9 cellular contexts compared by ENCODE assay signal in the genomic region with DNA sequence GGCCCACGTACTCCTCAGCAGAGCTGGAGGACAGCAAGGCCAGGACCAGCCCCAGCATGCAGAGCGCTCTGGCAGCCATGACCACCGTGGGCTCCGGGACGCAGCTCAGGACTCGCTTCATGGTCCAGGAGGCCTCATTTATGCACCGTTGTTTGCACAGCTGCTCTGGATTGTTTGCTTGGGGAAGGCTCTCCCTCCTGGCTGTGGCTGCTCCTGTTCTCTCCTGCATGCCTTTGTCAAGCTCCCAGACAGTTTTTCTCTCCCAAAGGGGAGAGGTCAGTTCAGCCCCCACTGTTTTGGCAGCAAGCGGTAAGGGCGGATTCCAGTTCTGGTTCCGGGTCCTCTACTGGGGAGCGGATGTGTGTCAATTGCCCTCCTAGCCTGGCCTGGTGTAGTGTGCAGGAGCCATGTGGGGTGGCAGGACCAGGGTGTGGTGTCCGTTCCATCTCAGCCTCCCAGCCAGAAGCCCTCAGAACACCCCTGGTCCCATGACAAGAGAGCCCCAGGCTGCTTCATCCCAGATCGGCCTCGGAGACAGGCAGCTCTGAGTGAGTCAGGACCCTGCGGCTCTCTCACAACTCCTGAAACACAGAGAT. TPM values are rescaled to one million over a fixed set of nuclear protein-coding genes. Genes with fewer than 3 reads are reported as not detected.
DNase-seq lines count a peak whose midpoint lies in the region; ATAC-seq and TF ChIP-seq lines count a peak whose summit lies in the region.
"Had no signal": no experiment of that assay in that cellular context is flagged by ENCODE, and none has a peak within 500 bp of the region (broad histone marks: within the 10 kb centered on the region; RNA-seq: fewer than 3 reads in every experiment).

A gene with protein sequence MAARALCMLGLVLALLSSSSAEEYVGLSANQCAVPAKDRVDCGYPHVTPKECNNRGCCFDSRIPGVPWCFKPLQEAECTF (minus strand): TSS at position 114 of the 596 bp plus-strand sequence. CDS start 35 bp downstream, at position 79.

- no peaks in the 10 kb centered on the region for H3K9me3 ChIP-seq in breast epithelium
- no peaks in the 10 kb centered on the region for H3K9me3 ChIP-seq in mammary epithelial cell (replicated peaks; ENCODE audit: insufficient read depth, low read length)
- H3K9me3 ChIP-seq in vagina: no peaks in the 10 kb centered on the region

- CTCF ChIA-PET in mammary epithelial cell (lab: Charles Lee; ENCODE audit: low non-redundant PET): no interaction called here

- H3K27me3 ChIP-seq in breast epithelium: no peaks in the 10 kb centered on the region
- no peaks in the 10 kb centered on the region for H3K27me3 ChIP-seq in mammary epithelial cell (ENCODE audit: insufficient read depth, low read length)
- H3K27me3 ChIP-seq in vagina: no peaks in the 10 kb centered on the region

- intact Hi-C loops in breast epithelium (cut with DNase I; ENCODE audit: low total_unique reads): loop anchor here (10.0 kb wide), 1 partner anchor 1191 kb away; no protein-coding TSS in a partner anchor
- intact Hi-C loops in mammary epithelial cell (cut with micrococcal nuclease): no loop called here
- intact Hi-C loops in vagina (cut with DNase I): no loop called here

- DNase-seq in breast epithelium (ENCODE audit: low spot score in 2 of 2) (no peak), mammary epithelial cell (no peak), SW480 (ENCODE audit: low spot score) (peak; percentile 86), left lobe of liver (ENCODE audit: low spot score) (no peak), vagina (ENCODE audit: extremely low spot score in 2 of 2) (no peak), H4 (ENCODE audit: low spot score) (no peak), NCI-H1048 (lab: John Stamatoyannopoulos, UW) (no peak)
- DNase-seq in stimulated activated CD4-positive, alpha-beta T cell treated with anti-CD3 and anti-CD28 coated beads, Interleukin-2, amount 100 ng/mL, for 48 hours: no peak
- DNase-seq: PC-9 had no signal

- dilution Hi-C loops in mammary epithelial cell (cut with HindIII; ENCODE audit: low sequenced_read_pairs): no loop called here

- peak; percentile 26 for ATAC-seq in left lobe of liver

- H2AFZ ChIP-seq in mammary epithelial cell (ENCODE audit: low read depth, low read length): no peak within 1 kb of the TSS
- H2AFZ ChIP-seq: PC-9 had no signal

- 63% methylated on average over 15 of the region's 15 CpGs for WGBS in mammary epithelial cell (ENCODE audit: low coverage, missing lambda C conversion rate)

- no TSS peak for BruUV-seq in mammary epithelial cell (replicated peaks; lab: Mats Ljungman, UMichigan)

- H3K4me2 ChIP-seq in mammary epithelial cell (ENCODE audit: insufficient read depth, low read depth, low read length): no peak within 1 kb of the TSS
- H3K4me2 ChIP-seq: PC-9 had no signal

- peak within 1 kb of the TSS in 1 of 2 donors; percentile 56 for H3K27ac ChIP-seq in breast epithelium
- H3K27ac ChIP-seq in mammary epithelial cell (ENCODE audit: insufficient read depth, low read depth, low read length): no peak within 1 kb of the TSS
- H3K27ac ChIP-seq in vagina: no peak within 1 kb of the TSS
- H3K27ac ChIP-seq: PC-9 had no signal

- no peaks in the 10 kb centered on the region for H3K79me2 ChIP-seq in mammary epithelial cell (ENCODE audit: insufficient read depth, low read length)

- TF ChIP-seq POLR2A in breast epithelium (IDR thresholded peaks at IDR 0.05) (no peak), vagina (IDR thresholded peaks at IDR 0.05) (no peak)

- H3K4me1 ChIP-seq in breast epithelium (no peaks in the 10 kb centered on the region), mammary epithelial cell (ENCODE audit: insufficient read depth, low read length) (no peaks in the 10 kb centered on the region), vagina (no peaks in the 10 kb centered on the region)

- no peaks in the 10 kb centered on the region for H3K36me3 ChIP-seq in breast epithelium
- H3K36me3 ChIP-seq in mammary epithelial cell (ENCODE audit: insufficient read depth, low read length): no peaks in the 10 kb centered on the region
- H3K36me3 ChIP-seq in vagina: no peaks in the 10 kb centered on the region

- H4K20me1 ChIP-seq in mammary epithelial cell (ENCODE audit: insufficient read depth, low read length): no peaks in the 10 kb centered on the region

- in situ Hi-C loops in mammary epithelial cell (cut with MboI; ENCODE audit: low sequenced_read_pairs in 2 of 2): loop anchor here in 1 of 2 donors (10.0 kb wide), 1 partner anchor 129 kb away; no protein-coding TSS in a partner anchor

- no peak within 1 kb of the TSS for H3K4me3 ChIP-seq in breast epithelium
- H3K4me3 ChIP-seq in mammary epithelial cell (replicated peaks in 1 of 3; ENCODE audit: insufficient read depth in 1 of 3, low read depth in 2 of 3, low read length in 3 of 3): no peak within 1 kb of the TSS
- H3K4me3 ChIP-seq in vagina: no peak within 1 kb of the TSS
- H3K4me3 ChIP-seq: PC-9 had no signal

- TF ChIP-seq CTCF in breast epithelium (IDR thresholded peaks at IDR 0.05): no peak
- no peak for TF ChIP-seq CTCF in mammary epithelial cell (conservative IDR thresholded peaks at IDR 0.05 in 1 of 2, IDR thresholded peaks at IDR 0.05 in 1 of 2; ENCODE audit: extremely low read depth in 1 of 2, insufficient read depth in 1 of 2, low read depth in 1 of 2, low read length in 2 of 2)
- no peak for TF ChIP-seq CTCF in vagina (IDR thresholded peaks at IDR 0.05)

- H3K9ac ChIP-seq in mammary epithelial cell (ENCODE audit: insufficient read depth, low read length): no peak within 1 kb of the TSS

RNA-seq across cellular contexts. Expression of the gene that starts here (rescaled TPM):
- 100 to 1,000 TPM in 1 of 3 donors, 10 to 100 TPM in 1, under 1 TPM in 1; 0.96 to 108 (median 11.4) TPM for total RNA-seq in breast epithelium
- total RNA-seq in mammary epithelial cell: not detected
- not detected for polyA plus RNA-seq in mammary epithelial cell
- polyA minus RNA-seq in mammary epithelial cell: not detected
- total RNA-seq in left lobe of liver: 4.1 TPM
- 31.9 TPM for total RNA-seq in vagina
- total RNA-seq in H4 (2014; rRNA removed; shearing (Covaris generic)): not detected in 2 replicates
- total RNA-seq: PC-9 had no signal
